8 cellular contexts compared by ENCODE assay signal in the genomic region with DNA sequence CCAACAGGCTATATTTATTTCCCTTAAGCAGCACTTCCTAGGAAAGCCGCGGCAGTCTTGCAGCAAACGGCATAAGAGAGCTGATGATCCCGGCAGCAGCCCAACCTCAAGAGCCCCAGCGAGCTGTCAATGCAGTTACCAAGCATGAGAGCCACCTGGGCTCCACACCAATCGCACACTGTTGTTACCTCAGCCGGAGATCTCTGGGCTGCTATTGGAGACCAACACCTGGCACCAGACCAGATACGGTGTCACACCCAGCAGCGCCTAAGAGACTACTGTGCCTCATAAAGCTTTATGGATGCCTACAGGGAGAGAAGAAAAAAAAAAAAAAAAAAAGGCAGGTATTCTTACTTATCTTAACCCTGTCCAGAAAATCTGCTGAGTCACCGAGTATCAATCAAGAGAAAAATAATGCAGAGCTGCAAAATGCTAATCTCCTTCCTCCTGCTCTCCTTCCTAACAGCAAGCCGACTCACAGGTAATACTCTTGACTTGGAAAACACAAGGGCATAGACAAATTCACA. TPM values are rescaled to one million over a fixed set of nuclear protein-coding genes. Genes with fewer than 3 reads are reported as not detected.
DNase-seq lines count a peak whose midpoint lies in the region; ATAC-seq, FAIRE-seq and TF ChIP-seq lines count a peak whose summit lies in the region.

No MANE protein-coding gene starts in this region.

- peaks cover 6% of the 10 kb centered on the region; the same call in 1 of the 2 replicates for H4K20me1 ChIP-seq in DND-41 (ENCODE audit: insufficient read depth, low read length)

- TF ChIP-seq CTCF in DND-41 (IDR thresholded peaks at IDR 0.05; ENCODE audit: borderline replicate concordance, extremely low read depth, low read length, poor library complexity, severe bottlenecking): no peak
- TF ChIP-seq CTCF in LNCaP clone FGC (IDR thresholded peaks at IDR 0.05; ENCODE audit: control insufficient read depth, extremely low read depth, insufficient read depth): no peak
- no peak for TF ChIP-seq CTCF in epithelial cell of esophagus (IDR thresholded peaks at IDR 0.05; ENCODE audit: insufficient read depth, low read depth, low read length, missing control alignments)

- H3K4me3 Mint-ChIP-seq in effector memory CD8-positive, alpha-beta T cell: no peak overlapping the region
- no peak overlapping the region for H3K4me3 Mint-ChIP-seq in T-helper 2 cell treated with Interferon-gamma antibody and Interleukin-4, amounts not matched to agents 5 μg/mL and 100 μg/mL, for 36 hours

- H3K4me1 ChIP-seq in DND-41 (ENCODE audit: insufficient read depth, low read length): peaks cover 20% of the 10 kb centered on the region

- H3K36me3 ChIP-seq in DND-41 (ENCODE audit: insufficient read depth, low read length): peaks cover 35% of the 10 kb centered on the region

- H3K9me3 ChIP-seq in DND-41 (ENCODE audit: insufficient read depth, low read length, severe bottlenecking): no peaks in the 10 kb centered on the region

- H3K27ac ChIP-seq in DND-41 (ENCODE audit: low read length): no peak overlapping the region

- H3K36me3 Mint-ChIP-seq in effector memory CD8-positive, alpha-beta T cell (ENCODE audit: insufficient read depth): peaks cover 10% of the 10 kb centered on the region
- peaks cover 6% of the 10 kb centered on the region for H3K36me3 Mint-ChIP-seq in T-helper 2 cell treated with Interferon-gamma antibody and Interleukin-4, amounts not matched to agents 5 μg/mL and 100 μg/mL, for 36 hours (ENCODE audit: low read depth)

- peak overlapping the region; percentile 25; the same call in 1 of the 2 replicates for H3K4me2 ChIP-seq in DND-41 (ENCODE audit: insufficient read depth, low read length)

- H2AFZ ChIP-seq in DND-41 (ENCODE audit: low read depth, low read length): no peak overlapping the region

- H3K27me3 Mint-ChIP-seq in effector memory CD8-positive, alpha-beta T cell: no peaks in the 10 kb centered on the region
- H3K27me3 Mint-ChIP-seq in T-helper 2 cell treated with Interferon-gamma antibody and Interleukin-4, amounts not matched to agents 5 μg/mL and 100 μg/mL, for 36 hours (ENCODE audit: low read depth): no peaks in the 10 kb centered on the region

- H3K4me3 ChIP-seq in DND-41 (ENCODE audit: low read depth in 1 of 2, low read length in 2 of 2) (no peak overlapping the region), LNCaP clone FGC (ENCODE audit: low read depth, low read length) (no peak overlapping the region; the same call in 1 of the 2 replicates), epithelial cell of esophagus (ENCODE audit: low read length) (no peak overlapping the region)

- peak; percentile 78 for DNase-seq in DND-41
- DNase-seq in LNCaP clone FGC (ENCODE audit: low read depth): peak; percentile 100
- DNase-seq in RCC 7860 (ENCODE audit: low spot score): peak; percentile 59
- DNase-seq in epithelial cell of esophagus (ENCODE audit: low read depth): peak; percentile 99
- DNase-seq in myocyte (ENCODE audit: low read depth): peak; percentile 45
- no peak for DNase-seq in effector memory CD8-positive, alpha-beta T cell
- no peak for DNase-seq in T-helper 2 cell treated with Interferon-gamma antibody and Interleukin-4, amounts not matched to agents 5 μg/mL and 100 μg/mL, for 36 hours (ENCODE audit: low spot score)

- no peaks in the 10 kb centered on the region for H3K27me3 ChIP-seq in DND-41 (ENCODE audit: insufficient read depth, low read length, poor library complexity)

- H3K9me3 Mint-ChIP-seq in effector memory CD8-positive, alpha-beta T cell: no peaks in the 10 kb centered on the region
- H3K9me3 Mint-ChIP-seq in T-helper 2 cell treated with Interferon-gamma antibody and Interleukin-4, amounts not matched to agents 5 μg/mL and 100 μg/mL, for 36 hours: no peaks in the 10 kb centered on the region

- H3K9ac ChIP-seq in DND-41 (ENCODE audit: low read depth, low read length): no peak overlapping the region

- peaks cover 0 to 7% of the 10 kb centered on the region in 2 donors for H3K4me1 Mint-ChIP-seq in effector memory CD8-positive, alpha-beta T cell (ENCODE audit: low read depth in 2 of 2)
- peaks cover 9% of the 10 kb centered on the region for H3K4me1 Mint-ChIP-seq in T-helper 2 cell treated with Interferon-gamma antibody and Interleukin-4, amounts not matched to agents 5 μg/mL and 100 μg/mL, for 36 hours (ENCODE audit: low read depth)

- peak; percentile 98 for ATAC-seq in DND-41 (ENCODE audit: insufficient read depth, low read depth)
- peak; percentile 75 for ATAC-seq in GM21529 (IDR thresholded peaks at IDR 0.05; ENCODE audit: unreplicated experiment)
- no peak for ATAC-seq in effector memory CD8-positive, alpha-beta T cell (replicated peaks)

- no peak for FAIRE-seq in RCC 7860 (lab: Jason Lieb, UNC)

- H3K27ac Mint-ChIP-seq in effector memory CD8-positive, alpha-beta T cell: peak overlapping the region in 1 of 2 donors; percentile 80
- no peak overlapping the region for H3K27ac Mint-ChIP-seq in T-helper 2 cell treated with Interferon-gamma antibody and Interleukin-4, amounts not matched to agents 5 μg/mL and 100 μg/mL, for 36 hours

- peaks cover 17% of the 10 kb centered on the region for H3K79me2 ChIP-seq in DND-41 (ENCODE audit: insufficient read depth, low read length)

RNA-seq across cellular contexts. Expression of a gene that starts 11.6 kb away (rescaled TPM):
- 15.5 and 16.7 TPM in 2 replicates for total RNA-seq in myocyte
- 27.4 TPM for polyA plus RNA-seq in myocyte (2012)

RNA-seq across cellular contexts. Expression of a gene that starts 25.5 kb away (rescaled TPM):
- total RNA-seq in myocyte: not detected in 2 replicates
- polyA plus RNA-seq in myocyte (2012): not detected

RNA-seq across cellular contexts. Expression of a gene that starts 46.8 kb away (rescaled TPM):
- total RNA-seq in myocyte: not detected in 2 replicates
- polyA plus RNA-seq in myocyte (2012): not detected

Comparison
In these comparisons a context has a peak if more than half of its experiments do, and no peak if none do; other contexts are left out.
1. DNase-seq: peak in DND-41 (single experiment), LNCaP clone FGC (single experiment), RCC 7860 (single experiment), epithelial cell of esophagus (single experiment) and myocyte (single experiment); none in effector memory CD8-positive, alpha-beta T cell (0 of 3) and T-helper 2 cell treated with Interferon-gamma antibody and Interleukin-4, amounts not matched to agents 5 μg/mL and 100 μg/mL, for 36 hours (single experiment).